ENCODE assay signal across 8 cellular contexts in genomic region chr16:10509534-10510025, GRCh38.
DNase-seq lines count a peak whose midpoint lies in the region; ATAC-seq and TF ChIP-seq lines count a peak whose summit lies in the region.

No MANE protein-coding gene starts in this region.

- no peaks in the 10 kb centered on the region for H3K36me3 ChIP-seq in CD4-positive, alpha-beta memory T cell (ENCODE audit: insufficient read depth, low read length)
- no peaks in the 10 kb centered on the region for H3K36me3 ChIP-seq in endodermal cell (ENCODE audit: control insufficient read depth, insufficient read depth, low read length)

- H3K36me3 Mint-ChIP-seq in CD4-positive, alpha-beta memory T cell = no peaks in the 10 kb centered on the region
- no peaks in the 10 kb centered on the region for H3K36me3 Mint-ChIP-seq in endodermal cell (ENCODE audit: low read depth)

- no peaks in the 10 kb centered on the region for H3K27me3 ChIP-seq in CD4-positive, alpha-beta memory T cell (ENCODE audit: insufficient read depth, low read length)
- no peaks in the 10 kb centered on the region for H3K27me3 ChIP-seq in endodermal cell (ENCODE audit: control insufficient read depth, insufficient read depth, low read length, poor library complexity, severe bottlenecking)

- CTCF ChIA-PET in CD4-positive, alpha-beta memory T cell (lab: Charles Lee; ENCODE audit: partially characterized antibody) = interaction anchor here (0.5 to 13.3 kb wide), 17 partner anchors 10 to 1943 kb away, joined by 3 to 279 read pairs (median 6); partner anchors contain the start of gene ATF7IP2

- H3K9me3 Mint-ChIP-seq in CD4-positive, alpha-beta memory T cell = peaks cover 0 to 3% (median 0%) of the 10 kb centered on the region in 8 donors
- peaks cover 14% of the 10 kb centered on the region for H3K9me3 Mint-ChIP-seq in endodermal cell

- peak; percentile 73 for ATAC-seq in GM19455 (IDR thresholded peaks at IDR 0.05; ENCODE audit: unreplicated experiment)

- POLR2A ChIA-PET in CD4-positive, alpha-beta memory T cell (lab: Charles Lee; ENCODE audit: partially characterized antibody) = interaction anchor here (0.6 to 1.6 kb wide), 2 partner anchors 123 to 194 kb away, joined by 3 to 10 read pairs; partner anchors contain the start of gene ATF7IP2

- WGBS in endodermal cell (ENCODE audit: insufficient coverage in 1 of 2, insufficient read length in 1 of 2), 2 experiments = 28 to 43% methylated on average over 5 to 6 of the region's 6 CpGs

- no peaks in the 10 kb centered on the region for H3K4me1 ChIP-seq in CD4-positive, alpha-beta memory T cell (ENCODE audit: insufficient read depth, low read length)
- H3K4me1 ChIP-seq in endodermal cell (ENCODE audit: control insufficient read depth, insufficient read depth, low read length) = peaks cover 13% of the 10 kb centered on the region

- no peaks in the 10 kb centered on the region for H3K9me3 ChIP-seq in CD4-positive, alpha-beta memory T cell (ENCODE audit: control insufficient read depth in 1 of 2, low read length in 2 of 2)
- peaks cover 13% of the 10 kb centered on the region for H3K9me3 ChIP-seq in endodermal cell (ENCODE audit: control insufficient read depth, low read length)

- no peak overlapping the region for H3K27ac Mint-ChIP-seq in CD4-positive, alpha-beta memory T cell
- no peak overlapping the region for H3K27ac Mint-ChIP-seq in endodermal cell

- peak overlapping the region in 1 of 8 donors; percentile 5 for H3K4me3 Mint-ChIP-seq in CD4-positive, alpha-beta memory T cell
- H3K4me3 Mint-ChIP-seq in endodermal cell = no peak overlapping the region

- intact Hi-C loops in CD4-positive, alpha-beta memory T cell (cut with micrococcal nuclease) = no loop called here

- TF ChIP-seq CTCF in endodermal cell (conservative IDR thresholded peaks at IDR 0.05) = peak; percentile 90

- no peak overlapping the region for H3K9ac ChIP-seq in endodermal cell (ENCODE audit: extremely low read depth, low read length, poor library complexity, severe bottlenecking)

- H3K4me3 ChIP-seq in CD4-positive, alpha-beta memory T cell (ENCODE audit: low read length in 2 of 2) = no peak overlapping the region
- H3K4me3 ChIP-seq in endodermal cell (ENCODE audit: low read length) = no peak overlapping the region

- no peak overlapping the region for H3K27ac ChIP-seq in CD4-positive, alpha-beta memory T cell (ENCODE audit: low read depth, low read length)
- no peak overlapping the region for H3K27ac ChIP-seq in endodermal cell (ENCODE audit: low read depth, low read length)

- DNase-seq in CD4-positive, alpha-beta memory T cell = peak; percentile 52 to 72 (median 66)
- DNase-seq in HK-2 (ENCODE audit: unreplicated experiment) = peak; percentile 38
- DNase-seq in NOMO-1 treated with DMSO at 0.1 percent for 48 hours (lab: John Stamatoyannopoulos, UW; ENCODE audit: unreplicated experiment) = peak; percentile 71
- DNase-seq in activated CD8-positive, alpha-beta memory T cell treated with anti-CD3 and anti-CD28 coated beads for 1 hour (ENCODE audit: extremely low read depth in 1 of 2, low read depth in 1 of 2) = peak; percentile 24 to 26
- DNase-seq in endodermal cell = peak; percentile 88
- peak; percentile 78 for DNase-seq in midbrain (lab: John Stamatoyannopoulos, UW)
- peak; percentile 6 to 47 for DNase-seq in stimulated activated CD8-positive, alpha-beta memory T cell treated with anti-CD3 and anti-CD28 coated beads, Interleukin-7, amount 100 ng/mL, for 48 hours (ENCODE audit: extremely low read depth in 1 of 2, low read depth in 1 of 2)

- peaks cover 3 to 6% (median 5%) of the 10 kb centered on the region in 4 donors for H3K4me1 Mint-ChIP-seq in CD4-positive, alpha-beta memory T cell
- H3K4me1 Mint-ChIP-seq in endodermal cell = peaks cover 30% of the 10 kb centered on the region

- H3K27me3 Mint-ChIP-seq in CD4-positive, alpha-beta memory T cell = peaks cover 1 to 4% of the 10 kb centered on the region in 2 donors
- peaks cover 27% of the 10 kb centered on the region for H3K27me3 Mint-ChIP-seq in endodermal cell (ENCODE audit: insufficient read depth)

Comparison
In these comparisons a context has a peak if more than half of its experiments do, and no peak if none do; other contexts are left out.
1. DNase-seq: peak in every context shown above with its lines; median percentile 88 in endodermal cell; 78 in midbrain; 71 in NOMO-1 treated with DMSO at 0.1 percent for 48 hours; 66 in CD4-positive, alpha-beta memory T cell; 38 in HK-2; 26 in stimulated activated CD8-positive, alpha-beta memory T cell treated with anti-CD3 and anti-CD28 coated beads, Interleukin-7, amount 100 ng/mL, for 48 hours; 25 in activated CD8-positive, alpha-beta memory T cell treated with anti-CD3 and anti-CD28 coated beads for 1 hour.